Comparison of ENCODE assay signal across 8 cellular contexts in the genomic region with DNA sequence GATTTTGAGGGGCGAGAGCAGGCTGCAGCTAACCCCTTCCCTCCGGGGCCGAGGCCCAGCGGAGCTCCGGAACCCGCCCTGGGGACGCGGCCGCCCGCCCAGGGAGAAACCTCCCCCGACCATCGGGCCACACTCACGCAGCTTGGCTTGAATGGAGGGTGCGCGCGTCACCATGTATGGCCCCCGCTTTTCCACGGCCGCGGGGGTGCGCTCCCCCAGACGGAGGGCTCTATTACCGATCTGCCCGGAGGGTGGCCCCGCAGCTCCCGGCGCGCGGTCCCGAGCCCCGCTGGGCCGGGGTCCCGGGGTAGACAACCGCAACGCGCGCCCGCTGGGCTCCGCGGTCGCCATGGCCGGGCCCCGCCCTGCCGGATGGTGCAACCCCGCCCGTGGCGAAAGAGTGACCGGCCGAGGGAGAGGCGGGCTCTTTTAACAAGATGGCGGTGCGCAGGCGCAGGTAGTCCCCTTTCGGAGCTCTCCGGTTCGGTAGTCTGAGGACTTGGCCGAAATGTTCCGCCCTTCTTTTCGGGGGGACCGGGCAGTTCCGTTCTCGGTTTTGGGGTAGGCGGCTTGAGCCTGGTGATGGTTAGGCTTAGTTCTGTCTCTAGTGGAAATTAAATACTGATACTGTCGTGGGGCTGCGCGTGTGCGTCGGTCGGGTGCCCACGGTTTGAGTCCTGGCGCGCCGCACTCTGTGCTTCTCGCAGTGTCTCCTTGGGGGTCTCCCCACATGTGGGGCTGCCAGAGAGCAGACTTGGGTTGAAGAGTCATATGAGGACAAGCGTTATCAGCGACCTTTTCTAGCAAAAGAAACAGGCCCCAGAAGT.
A peak's percentile ranks its signal among the peaks of the same experiment; 100 is the strongest.
DNase-seq lines count a peak whose midpoint lies in the region; TF ChIP-seq lines count a peak whose summit lies in the region.

FAM219B (minus strand) TSS at position 402 of the 827 bp plus-strand sequence; CDS start at position 351, 51 bp downstream.

- no peaks in the 10 kb centered on the region for H4K20me1 ChIP-seq in OCI-LY1 (ENCODE audit: insufficient read depth, low read length)

- peak; percentile 79 for DNase-seq in CMK (ENCODE audit: low read depth)
- DNase-seq in GM20000 (ENCODE audit: low spot score), result peak; percentile 96
- peak; percentile 65 for DNase-seq in activated T-cell treated with anti-CD3 and anti-CD28 coated beads for 24 hours (ENCODE audit: low read depth)
- peak; percentile 93 for DNase-seq in epidermal melanocyte (ENCODE audit: insufficient read length, low spot score)
- peak; percentile 83 for DNase-seq in middle frontal gyrus (ENCODE audit: extremely low spot score, low spot score)
- DNase-seq in stimulated activated CD8-positive, alpha-beta memory T cell treated with anti-CD3 and anti-CD28 coated beads, Interleukin-2, amount 100 ng/mL, for 48 hours (ENCODE audit: low read depth in 2 of 2), result peak; percentile 75 to 81

- peaks cover 7% of the 10 kb centered on the region; the same call in 1 of the 2 replicates for H3K79me2 ChIP-seq in OCI-LY1 (ENCODE audit: insufficient read depth, low read length)

- TF ChIP-seq CTCF in GM20000 (IDR thresholded peaks at IDR 0.05; ENCODE audit: extremely low read depth, missing control alignments) (no peak), OCI-LY1 (IDR thresholded peaks at IDR 0.05; ENCODE audit: low read length) (no peak)

- H3K9ac ChIP-seq in HUES48 (ENCODE audit: low read depth, low read length) (peak within 1 kb of the TSS; percentile 82), OCI-LY1 (ENCODE audit: low read length) (peak within 1 kb of the TSS; percentile 92)

- H3K4me3 ChIP-seq in HUES48 (ENCODE audit: low read depth, low read length), result peak within 1 kb of the TSS; percentile 92
- H3K4me3 ChIP-seq in OCI-LY1 (ENCODE audit: low read depth, low read length, poor library complexity, severe bottlenecking), result peak within 1 kb of the TSS; percentile 84

- H3K9me3 ChIP-seq in HUES48 (ENCODE audit: control insufficient read depth, insufficient read depth, low read length), result no peaks in the 10 kb centered on the region
- H3K9me3 ChIP-seq in OCI-LY1 (ENCODE audit: low read length), result no peaks in the 10 kb centered on the region

- H3K36me3 ChIP-seq in HUES48 (ENCODE audit: control insufficient read depth, insufficient read depth, low read length) (peaks cover 42% of the 10 kb centered on the region), OCI-LY1 (ENCODE audit: insufficient read depth, low read length) (peaks cover 47% of the 10 kb centered on the region)

- H3K27me3 ChIP-seq in HUES48 (ENCODE audit: control insufficient read depth, insufficient read depth, low read length) (no peaks in the 10 kb centered on the region), OCI-LY1 (ENCODE audit: insufficient read depth, low read length) (no peaks in the 10 kb centered on the region)

- peak within 1 kb of the TSS; percentile 98 for H3K4me2 ChIP-seq in OCI-LY1 (ENCODE audit: low read length)

- H3K9me2 ChIP-seq in OCI-LY1 (ENCODE audit: low read depth, low read length), result no peaks in the 10 kb centered on the region

- peak within 1 kb of the TSS; percentile 90 for H2AFZ ChIP-seq in OCI-LY1 (ENCODE audit: low read length)

- H3K4me1 ChIP-seq in HUES48 (ENCODE audit: control insufficient read depth, insufficient read depth, low read length) (0 out of 2 replicates have a peak, but pooled peaks cover 3% of the 10 kb centered on the region), OCI-LY1 (ENCODE audit: insufficient read depth, low read length, severe bottlenecking) (peaks cover 35% of the 10 kb centered on the region)

- H3K27ac ChIP-seq in HUES48 (ENCODE audit: low read depth, low read length) (peak within 1 kb of the TSS; percentile 88), OCI-LY1 (ENCODE audit: low read depth, low read length, poor library complexity, severe bottlenecking) (peak within 1 kb of the TSS; percentile 73)

- H3F3A ChIP-seq in OCI-LY1 (ENCODE audit: insufficient read depth, low read length), result no peaks in the 10 kb centered on the region; the same call in 1 of the 2 replicates

Comparison
In these comparisons a context has a peak if more than half of its experiments do, and no peak if none do; other contexts are left out.
1. Peak in every context shown above with its lines: DNase-seq, H3K4me3 ChIP-seq and H3K27ac ChIP-seq.